In the genomic region with DNA sequence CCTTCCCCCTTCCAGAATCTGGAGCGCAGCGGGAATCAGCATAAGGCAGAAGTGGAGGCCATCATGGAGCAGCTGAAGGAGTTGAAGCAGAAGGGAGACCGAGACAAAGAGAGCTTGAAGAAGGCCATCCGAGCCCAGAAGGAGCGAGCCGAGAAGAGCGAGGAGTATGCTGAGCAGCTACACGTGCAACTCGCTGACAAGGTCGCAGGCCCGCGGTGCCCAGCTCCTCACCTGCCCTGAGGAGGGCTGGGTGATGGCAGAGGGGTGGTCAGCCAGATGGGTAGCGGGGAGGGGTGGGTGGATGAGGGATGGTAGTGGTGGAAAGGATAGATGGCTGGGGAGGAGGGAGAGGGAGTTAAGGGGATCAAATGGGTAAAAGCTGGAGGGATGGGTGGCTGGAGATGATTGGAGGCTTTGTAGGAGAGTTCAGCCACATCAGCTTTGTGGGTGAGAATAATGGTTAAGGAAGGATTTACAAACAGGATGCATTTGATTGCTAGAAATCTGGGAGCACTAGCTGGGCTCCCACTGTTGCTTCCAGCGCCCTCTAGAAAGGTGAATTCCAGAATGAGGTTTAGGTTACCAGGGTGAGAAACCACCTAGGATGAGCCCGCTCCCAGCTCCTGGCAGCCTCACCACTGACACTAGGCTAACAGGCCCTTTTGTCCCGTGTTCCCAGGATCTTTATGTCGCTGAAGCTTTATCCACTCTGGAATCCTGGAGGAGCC, we compare ENCODE assay signal across 20 cellular contexts. TPM values are rescaled to one million over a fixed set of nuclear protein-coding genes. Genes with fewer than 3 reads are reported as not detected.
A peak's percentile ranks its signal among the peaks of the same experiment; 100 is the strongest.
DNase-seq lines count a peak whose midpoint lies in the region; ATAC-seq and TF ChIP-seq lines count a peak whose summit lies in the region.
"Had no signal": no experiment of that assay in that cellular context is flagged by ENCODE, and none has a peak within 500 bp of the region (broad histone marks: within the 10 kb centered on the region; RNA-seq: fewer than 3 reads in every experiment).

No MANE protein-coding gene starts in this region.

- H3K9me3 ChIP-seq in BLaER1 (no peaks in the 10 kb centered on the region), T-helper 17 cell (ENCODE audit: control insufficient read depth, low read length, poor library complexity, severe bottlenecking) (no peaks in the 10 kb centered on the region)

- peaks cover 2% of the 10 kb centered on the region for H3K4me1 Mint-ChIP-seq in T-helper 17 cell
- H3K4me1 Mint-ChIP-seq in endothelial cell (ENCODE audit: unreplicated experiment), result peaks cover 6% of the 10 kb centered on the region
- H3K4me1 Mint-ChIP-seq in neural crest cell, result no peaks in the 10 kb centered on the region
- H3K4me1 Mint-ChIP-seq: B cell had no signal

- H4K20me1 ChIP-seq in BLaER1, result no peaks in the 10 kb centered on the region

- peaks cover 99% of the 10 kb centered on the region for H3K36me3 ChIP-seq in BLaER1

- H3K4me2 ChIP-seq in BLaER1, result no peak overlapping the region
- H3K4me2 ChIP-seq: KMS-11 had no signal

- H3K27me3 ChIP-seq in BLaER1, result no peaks in the 10 kb centered on the region

- ATAC-seq in T-helper 17 cell (no peak), HG02588 (IDR thresholded peaks at IDR 0.05; ENCODE audit: unreplicated experiment) (no peak)
- ATAC-seq: Panc1 had no signal

- TF ChIP-seq CTCF in endothelial cell (IDR thresholded peaks at IDR 0.05; ENCODE audit: unreplicated experiment) (no peak), neural crest cell (conservative IDR thresholded peaks at IDR 0.05) (no peak)

- no peaks in the 10 kb centered on the region for H3K4me1 ChIP-seq in BLaER1

- H3K4me3 Mint-ChIP-seq in T-helper 17 cell (no peak overlapping the region), endothelial cell (ENCODE audit: unreplicated experiment) (no peak overlapping the region), neural crest cell (no peak overlapping the region)
- H3K4me3 Mint-ChIP-seq: B cell, HFFc6 had no signal

- no peaks in the 10 kb centered on the region for H3K27me3 Mint-ChIP-seq in T-helper 17 cell
- peaks cover 2% of the 10 kb centered on the region for H3K27me3 Mint-ChIP-seq in endothelial cell (ENCODE audit: unreplicated experiment)
- H3K27me3 Mint-ChIP-seq in neural crest cell (ENCODE audit: low read depth), result no peaks in the 10 kb centered on the region
- H3K27me3 Mint-ChIP-seq: B cell had no signal

- H3K9ac ChIP-seq in BLaER1, result no peak overlapping the region
- H3K9ac ChIP-seq: KMS-11 had no signal

- H3K27ac Mint-ChIP-seq in T-helper 17 cell, result peak overlapping the region; percentile 65
- H3K27ac Mint-ChIP-seq in endothelial cell (ENCODE audit: unreplicated experiment), result peak overlapping the region; percentile 36
- peak overlapping the region; percentile 19 for H3K27ac Mint-ChIP-seq in neural crest cell (ENCODE audit: unreplicated experiment)
- H3K27ac Mint-ChIP-seq: B cell, HFFc6 had no signal

- DNase-seq in T-helper 17 cell (no peak), endothelial cell (ENCODE audit: low spot score) (no peak), neural crest cell (ENCODE audit: low read depth, low spot score) (no peak), DMS 273 treated with DMSO at 0.1 percent for 48 hours (lab: John Stamatoyannopoulos, UW) (no peak), ecto neural progenitor cell (ENCODE audit: low spot score) (no peak)
- no peak for DNase-seq in stimulated activated CD4-positive, alpha-beta T cell treated with anti-CD3 and anti-CD28 coated beads, Interleukin-4, amount 100 ng/mL, for 1 hour
- DNase-seq: DMS79, HFFc6, MV-4-11, NCI-H1694 treated with DMSO at 0.1 percent for 48 hours, NCI-H2081 treated with DMSO at 0.1 percent for 48 hours, NCI-H2171 treated with DMSO at 0.1 percent for 48 hours, NCI-H524 treated with DMSO at 0.1 percent for 48 hours, NCI-H82, SIG-M5 had no signal

- no peak overlapping the region for H3K4me3 ChIP-seq in BLaER1

- H3K27ac ChIP-seq in BLaER1, result peak overlapping the region; percentile 13; the same call in 1 of the 2 replicates
- H3K27ac ChIP-seq: KMS-11 had no signal

- H3K9me3 Mint-ChIP-seq in endothelial cell (ENCODE audit: unreplicated experiment) (no peaks in the 10 kb centered on the region), neural crest cell (no peaks in the 10 kb centered on the region)
- H3K9me3 Mint-ChIP-seq: HFFc6 had no signal

- H3K36me3 Mint-ChIP-seq in T-helper 17 cell (ENCODE audit: low read depth) (peaks cover 4% of the 10 kb centered on the region), endothelial cell (ENCODE audit: low read depth, unreplicated experiment) (peaks cover 59% of the 10 kb centered on the region), neural crest cell (ENCODE audit: low read depth) (peaks cover 27% of the 10 kb centered on the region)

RNA-seq across cellular contexts. Expression of gene GLE1, which starts 19.7 kb away (rescaled TPM):
- 10 to 100 TPM; 14.4 to 16.2 TPM for total RNA-seq in T-helper 17 cell
- total RNA-seq in endothelial cell (ENCODE audit: unreplicated experiment), result 17.5 TPM
- total RNA-seq in neural crest cell, result 25.8 and 28.0 TPM in 2 replicates

RNA-seq across cellular contexts. Expression of gene ODF2, which starts 29.0 kb away (rescaled TPM):
- 10 to 100 TPM; 26.2 to 29.1 TPM for total RNA-seq in T-helper 17 cell
- total RNA-seq in endothelial cell (ENCODE audit: unreplicated experiment), result 83.8 TPM
- 85.2 and 85.5 TPM in 2 replicates for total RNA-seq in neural crest cell
